In the genomic region with DNA sequence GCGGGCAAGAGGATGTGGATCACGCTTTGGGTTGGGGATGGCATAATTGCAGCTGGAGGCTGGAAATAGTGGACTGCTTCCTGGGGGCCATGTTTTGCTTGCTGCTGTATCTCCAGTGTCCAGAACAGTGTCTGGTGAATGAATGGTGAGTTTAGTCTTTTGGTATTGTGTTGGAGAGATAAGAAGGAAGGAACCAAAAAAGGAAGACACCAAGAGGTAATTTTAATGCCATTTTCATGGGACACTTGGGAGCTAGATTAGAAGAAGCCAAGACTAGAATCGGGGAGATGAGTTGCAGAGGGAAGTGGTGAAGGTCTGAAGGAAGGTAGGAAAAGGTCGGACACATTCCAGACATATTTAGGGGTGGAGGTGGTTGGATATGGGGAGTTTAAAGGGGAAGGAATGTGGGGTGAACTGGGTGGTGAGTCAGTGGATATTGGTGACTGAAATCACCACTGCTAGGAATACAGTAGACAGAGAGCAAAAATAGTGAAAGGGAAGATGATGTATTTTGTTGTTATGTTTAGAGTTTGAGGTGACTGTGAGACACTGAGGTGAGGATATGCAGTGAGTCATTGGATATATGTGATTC, we compare ENCODE assay signal across 13 cellular contexts.
A peak's percentile ranks its signal among the peaks of the same experiment; 100 is the strongest.
DNase-seq lines count a peak whose midpoint lies in the region; ATAC-seq and TF ChIP-seq lines count a peak whose summit lies in the region.
"Had no signal": no experiment of that assay in that cellular context is flagged by ENCODE, and none has a peak within 500 bp of the region (broad histone marks: within the 10 kb centered on the region; RNA-seq: fewer than 3 reads in every experiment).

No MANE protein-coding gene starts in this region.

- WGBS in SK-N-SH (ENCODE audit: low lambda C conversion rate): 69% methylated on average over 4 of the region's 4 CpGs

- H3K9me2 ChIP-seq in SK-N-SH: no peaks in the 10 kb centered on the region

- H3K27me3 ChIP-seq in SK-N-SH (ENCODE audit: insufficient read depth): no peaks in the 10 kb centered on the region
- H3K27me3 ChIP-seq: tibial artery had no signal

- no peaks in the 10 kb centered on the region for H3K27me3 Mint-ChIP-seq in activated naive CD8-positive, alpha-beta T cell treated with anti-CD3 and anti-CD28 coated beads, Interleukin-2, amount 50 U/mL, for 24 hours
- no peaks in the 10 kb centered on the region for H3K27me3 Mint-ChIP-seq in activated naive CD8-positive, alpha-beta T cell treated with anti-CD3 and anti-CD28 coated beads for 36 hours
- no peaks in the 10 kb centered on the region for H3K27me3 Mint-ChIP-seq in activated T-helper 1 cell treated with anti-CD3 and anti-CD28 coated beads, Interleukin-12 subunit alpha, Interleukin-12 subunit beta, Interleukin-2, Interleukin-4 antibody, amounts not matched to agents 30 ng/mL and 10 ng/mL and 1 ng/mL, durations not matched to agents 14 hours and 24 hours and 36 hours (ENCODE audit: insufficient read depth)
- H3K27me3 Mint-ChIP-seq: B cell had no signal

- H3K27ac ChIP-seq in SK-N-SH (ENCODE audit: low read depth in 2 of 2, low read length in 1 of 2): peak overlapping the region in 1 of 2 experiments; percentile 52; a peak in 2 of 4 replicates
- H3K27ac ChIP-seq: tibial artery had no signal

- peaks cover 3% of the 10 kb centered on the region for H3K36me3 Mint-ChIP-seq in activated naive CD8-positive, alpha-beta T cell treated with anti-CD3 and anti-CD28 coated beads, Interleukin-2, amount 50 U/mL, for 24 hours (ENCODE audit: low read depth)
- peaks cover 2% of the 10 kb centered on the region for H3K36me3 Mint-ChIP-seq in activated naive CD8-positive, alpha-beta T cell treated with anti-CD3 and anti-CD28 coated beads for 36 hours
- H3K36me3 Mint-ChIP-seq in stimulated activated effector memory CD8-positive, alpha-beta T cell treated with anti-CD3 and anti-CD28 coated beads, Interleukin-12 subunit alpha, Interleukin-12 subunit beta, amount 100 ng/mL, for 72 hours: no peaks in the 10 kb centered on the region
- H3K36me3 Mint-ChIP-seq in activated T-helper 1 cell treated with anti-CD3 and anti-CD28 coated beads, Interleukin-12 subunit alpha, Interleukin-12 subunit beta, Interleukin-2, Interleukin-4 antibody, amounts not matched to agents 30 ng/mL and 10 ng/mL and 1 ng/mL, durations not matched to agents 14 hours and 24 hours and 36 hours (ENCODE audit: low read depth): peaks cover 1% of the 10 kb centered on the region

- H2AFZ ChIP-seq in SK-N-SH (ENCODE audit: low read depth): no peak overlapping the region

- H3K4me3 Mint-ChIP-seq in activated naive CD8-positive, alpha-beta T cell treated with anti-CD3 and anti-CD28 coated beads, Interleukin-2, amount 50 U/mL, for 24 hours: no peak overlapping the region
- H3K4me3 Mint-ChIP-seq in activated naive CD8-positive, alpha-beta T cell treated with anti-CD3 and anti-CD28 coated beads for 36 hours: no peak overlapping the region
- no peak overlapping the region for H3K4me3 Mint-ChIP-seq in stimulated activated effector memory CD8-positive, alpha-beta T cell treated with anti-CD3 and anti-CD28 coated beads, Interleukin-12 subunit alpha, Interleukin-12 subunit beta, amount 100 ng/mL, for 72 hours
- no peak overlapping the region for H3K4me3 Mint-ChIP-seq in activated T-helper 1 cell treated with anti-CD3 and anti-CD28 coated beads, Interleukin-12 subunit alpha, Interleukin-12 subunit beta, Interleukin-2, Interleukin-4 antibody, amounts not matched to agents 30 ng/mL and 10 ng/mL and 1 ng/mL, durations not matched to agents 14 hours and 24 hours and 36 hours
- H3K4me3 Mint-ChIP-seq: B cell had no signal

- H3K9me3 Mint-ChIP-seq in activated naive CD8-positive, alpha-beta T cell treated with anti-CD3 and anti-CD28 coated beads, Interleukin-2, amount 50 U/mL, for 24 hours: no peaks in the 10 kb centered on the region
- H3K9me3 Mint-ChIP-seq in activated naive CD8-positive, alpha-beta T cell treated with anti-CD3 and anti-CD28 coated beads for 36 hours: no peaks in the 10 kb centered on the region
- no peaks in the 10 kb centered on the region for H3K9me3 Mint-ChIP-seq in stimulated activated effector memory CD8-positive, alpha-beta T cell treated with anti-CD3 and anti-CD28 coated beads, Interleukin-12 subunit alpha, Interleukin-12 subunit beta, amount 100 ng/mL, for 72 hours
- no peaks in the 10 kb centered on the region for H3K9me3 Mint-ChIP-seq in activated T-helper 1 cell treated with anti-CD3 and anti-CD28 coated beads, Interleukin-12 subunit alpha, Interleukin-12 subunit beta, Interleukin-2, Interleukin-4 antibody, amounts not matched to agents 30 ng/mL and 10 ng/mL and 1 ng/mL, durations not matched to agents 14 hours and 24 hours and 36 hours

- H4K20me1 ChIP-seq in SK-N-SH (ENCODE audit: insufficient read depth): peaks cover 96% of the 10 kb centered on the region

- H3K9ac ChIP-seq in SK-N-SH: no peak overlapping the region

- H3F3A ChIP-seq in SK-N-SH (replicated peaks; ENCODE audit: insufficient read depth): peaks cover 10% of the 10 kb centered on the region

- H3K4me1 ChIP-seq in SK-N-SH (ENCODE audit: control insufficient read depth in 1 of 2, insufficient read depth in 2 of 2, low read depth in 1 of 2, low read length in 1 of 2): peaks cover 24 to 44% of the 10 kb centered on the region in 2 experiments; a peak in 3 of 4 replicates

- TF ChIP-seq RAD21 in SK-N-SH (IDR thresholded peaks at IDR 0.05; ENCODE audit: low read length): no peak

- POLR2A ChIA-PET in SK-N-SH (lab: Yijun Ruan, JAX): no interaction called here

- no peaks in the 10 kb centered on the region for H3K9me3 ChIP-seq in SK-N-SH
- H3K9me3 ChIP-seq: tibial artery had no signal

- peak; percentile 41 for ATAC-seq in activated naive CD8-positive, alpha-beta T cell treated with anti-CD3 and anti-CD28 coated beads, Interleukin-2, amount 50 U/mL, for 24 hours
- peak; percentile 83 for ATAC-seq in stimulated activated effector memory CD8-positive, alpha-beta T cell treated with anti-CD3 and anti-CD28 coated beads, Interleukin-12 subunit alpha, Interleukin-12 subunit beta, amount 100 ng/mL, for 72 hours
- ATAC-seq in HG02970 (IDR thresholded peaks at IDR 0.05; ENCODE audit: low FRiP score, unreplicated experiment): no peak

- H3K36me3 ChIP-seq in SK-N-SH (replicated peaks in 1 of 2; ENCODE audit: control insufficient read depth in 1 of 2, insufficient read depth in 2 of 2, low read length in 1 of 2): no peaks in the 10 kb centered on the region
- H3K36me3 ChIP-seq: tibial artery had no signal

- peaks cover 86% of the 10 kb centered on the region for H3K79me2 ChIP-seq in SK-N-SH (ENCODE audit: insufficient read depth)

- intact Hi-C loops in activated T-helper 1 cell treated with anti-CD3 and anti-CD28 coated beads, Interleukin-12 subunit alpha, Interleukin-12 subunit beta, Interleukin-2, Interleukin-4 antibody, amounts not matched to agents 30 ng/mL and 10 ng/mL and 1 ng/mL, durations not matched to agents 14 hours and 24 hours and 36 hours (cut with micrococcal nuclease): loop anchor here (1.0 kb wide), 2 partner anchors 57 to 73 kb away; no protein-coding TSS in a partner anchor

- CTCF ChIA-PET in SK-N-SH (lab: Yijun Ruan, JAX): interaction anchor here (1.0 kb wide), 1 partner anchor 14 kb away, joined by 3 read pairs; no protein-coding TSS in a partner anchor

- no peak overlapping the region for H3K27ac Mint-ChIP-seq in activated naive CD8-positive, alpha-beta T cell treated with anti-CD3 and anti-CD28 coated beads, Interleukin-2, amount 50 U/mL, for 24 hours
- no peak overlapping the region for H3K27ac Mint-ChIP-seq in activated naive CD8-positive, alpha-beta T cell treated with anti-CD3 and anti-CD28 coated beads for 36 hours
- H3K27ac Mint-ChIP-seq in stimulated activated effector memory CD8-positive, alpha-beta T cell treated with anti-CD3 and anti-CD28 coated beads, Interleukin-12 subunit alpha, Interleukin-12 subunit beta, amount 100 ng/mL, for 72 hours: no peak overlapping the region
- H3K27ac Mint-ChIP-seq in activated T-helper 1 cell treated with anti-CD3 and anti-CD28 coated beads, Interleukin-12 subunit alpha, Interleukin-12 subunit beta, Interleukin-2, Interleukin-4 antibody, amounts not matched to agents 30 ng/mL and 10 ng/mL and 1 ng/mL, durations not matched to agents 14 hours and 24 hours and 36 hours: no peak overlapping the region
- H3K27ac Mint-ChIP-seq: B cell had no signal

- no peak for TF ChIP-seq EP300 in SK-N-SH (IDR thresholded peaks at IDR 0.05; ENCODE audit: borderline replicate concordance in 1 of 2, low read depth in 1 of 2, low read length in 1 of 2)

- H3K4me3 ChIP-seq in SK-N-SH (ENCODE audit: low read depth in 2 of 2, low read length in 1 of 2): no peak overlapping the region
- no peak overlapping the region for H3K4me3 ChIP-seq in fibroblast of mammary gland (ENCODE audit: control insufficient read depth, low read depth, low read length)
- H3K4me3 ChIP-seq: tibial artery had no signal

- no peak for DNase-seq in activated naive CD8-positive, alpha-beta T cell treated with anti-CD3 and anti-CD28 coated beads, Interleukin-2, amount 50 U/mL, for 24 hours
- DNase-seq in activated naive CD8-positive, alpha-beta T cell treated with anti-CD3 and anti-CD28 coated beads for 36 hours: no peak
- DNase-seq in SK-N-SH (no peak), fibroblast of mammary gland (ENCODE audit: low read depth) (peak; percentile 38), hypothalamus (lab: John Stamatoyannopoulos, UW) (no peak)
- DNase-seq in stimulated activated effector memory CD8-positive, alpha-beta T cell treated with anti-CD3 and anti-CD28 coated beads, Interleukin-12 subunit alpha, Interleukin-12 subunit beta, amount 100 ng/mL, for 72 hours (ENCODE audit: low spot score in 2 of 2): no peak
- no peak for DNase-seq in activated T-helper 1 cell treated with anti-CD3 and anti-CD28 coated beads, Interleukin-12 subunit alpha, Interleukin-12 subunit beta, Interleukin-2, Interleukin-4 antibody, amounts not matched to agents 30 ng/mL and 10 ng/mL and 1 ng/mL, durations not matched to agents 14 hours and 24 hours and 36 hours (ENCODE audit: low spot score)
- DNase-seq: activated CD4-positive, CD25-positive, alpha-beta regulatory T cell treated with anti-CD3 and anti-CD28 coated beads, Interleukin-2, amount 50 U/mL, for 72 hours; NCI-H446 treated with DMSO at 0.1 percent for 48 hours; retina; tibial artery had no signal

- H3K4me1 Mint-ChIP-seq in activated naive CD8-positive, alpha-beta T cell treated with anti-CD3 and anti-CD28 coated beads, Interleukin-2, amount 50 U/mL, for 24 hours: peaks cover 40% of the 10 kb centered on the region
- peaks cover 59% of the 10 kb centered on the region for H3K4me1 Mint-ChIP-seq in activated naive CD8-positive, alpha-beta T cell treated with anti-CD3 and anti-CD28 coated beads for 36 hours
- peaks cover 39% of the 10 kb centered on the region for H3K4me1 Mint-ChIP-seq in stimulated activated effector memory CD8-positive, alpha-beta T cell treated with anti-CD3 and anti-CD28 coated beads, Interleukin-12 subunit alpha, Interleukin-12 subunit beta, amount 100 ng/mL, for 72 hours
- H3K4me1 Mint-ChIP-seq in activated T-helper 1 cell treated with anti-CD3 and anti-CD28 coated beads, Interleukin-12 subunit alpha, Interleukin-12 subunit beta, Interleukin-2, Interleukin-4 antibody, amounts not matched to agents 30 ng/mL and 10 ng/mL and 1 ng/mL, durations not matched to agents 14 hours and 24 hours and 36 hours (ENCODE audit: low read depth): peaks cover 28% of the 10 kb centered on the region

- H3K4me2 ChIP-seq in SK-N-SH: peak overlapping the region; percentile 60

- TF ChIP-seq CTCF in SK-N-SH (IDR thresholded peaks at IDR 0.05) (no peak), fibroblast of mammary gland (conservative IDR thresholded peaks at IDR 0.05; ENCODE audit: control insufficient read depth, insufficient read depth, low read depth, low read length) (no peak)
